In genomic region chr6:8506123-8506522, GRCh38 we compare ENCODE assay signal across 1 cellular context.
TF ChIP-seq lines count a peak whose summit lies in the region.

No MANE protein-coding gene starts in this region.

TF ChIP-seq in HCT116, 20 proteins besides CTCF, POLR2A, EP300 and RAD21 (continued from another document):
- peak; percentile 43 for TF ChIP-seq REST (IDR thresholded peaks at IDR 0.05; ENCODE audit: low read depth)
TF ChIP-seq in HCT116: peak in this region for 1.
